In genomic region chrX:124145749-124146148, GRCh38 we compare ENCODE assay signal across 20 cellular contexts.
"Had no signal": no experiment of that assay in that cellular context is flagged by ENCODE, and none has a peak within 500 bp of the region (broad histone marks: within the 10 kb centered on the region; RNA-seq: fewer than 3 reads in every experiment).

No MANE protein-coding gene starts in this region.

- H3K9me3 ChIP-seq: SJSA1 had no signal

- H3K27me3 ChIP-seq: SJSA1 had no signal

- H3K4me3 ChIP-seq: SJSA1, SK-N-MC had no signal

- DNase-seq: IMR-90, NCI-H1092, NCI-H1105 treated with DMSO at 0.1 percent for 48 hours, NCI-H1417 treated with DMSO at 0.1 percent for 48 hours, NCI-H146, NCI-H1694 treated with DMSO at 0.1 percent for 48 hours, NCI-H1930, NCI-H2081, NCI-H2107, NCI-H2227 treated with DMSO at 0.1 percent for 48 hours, NCI-H524, NCI-H526 treated with DMSO at 0.1 percent for 48 hours, NCI-H748 treated with DMSO at 0.1 percent for 48 hours, Right ventricle myocardium superior, RPMI8226, SIG-M5 had no signal

- H3K4me2 ChIP-seq: KMS-11 had no signal

- H3K27ac ChIP-seq: KMS-11, SJSA1, SK-N-MC had no signal

- H3K36me3 ChIP-seq: SJSA1 had no signal

- FAIRE-seq: RCC 7860 had no signal

- H3K9ac ChIP-seq: KMS-11 had no signal

- H3K4me1 ChIP-seq: SJSA1 had no signal
